Comparison of ENCODE assay signal across 27 cellular contexts in the genomic region with DNA sequence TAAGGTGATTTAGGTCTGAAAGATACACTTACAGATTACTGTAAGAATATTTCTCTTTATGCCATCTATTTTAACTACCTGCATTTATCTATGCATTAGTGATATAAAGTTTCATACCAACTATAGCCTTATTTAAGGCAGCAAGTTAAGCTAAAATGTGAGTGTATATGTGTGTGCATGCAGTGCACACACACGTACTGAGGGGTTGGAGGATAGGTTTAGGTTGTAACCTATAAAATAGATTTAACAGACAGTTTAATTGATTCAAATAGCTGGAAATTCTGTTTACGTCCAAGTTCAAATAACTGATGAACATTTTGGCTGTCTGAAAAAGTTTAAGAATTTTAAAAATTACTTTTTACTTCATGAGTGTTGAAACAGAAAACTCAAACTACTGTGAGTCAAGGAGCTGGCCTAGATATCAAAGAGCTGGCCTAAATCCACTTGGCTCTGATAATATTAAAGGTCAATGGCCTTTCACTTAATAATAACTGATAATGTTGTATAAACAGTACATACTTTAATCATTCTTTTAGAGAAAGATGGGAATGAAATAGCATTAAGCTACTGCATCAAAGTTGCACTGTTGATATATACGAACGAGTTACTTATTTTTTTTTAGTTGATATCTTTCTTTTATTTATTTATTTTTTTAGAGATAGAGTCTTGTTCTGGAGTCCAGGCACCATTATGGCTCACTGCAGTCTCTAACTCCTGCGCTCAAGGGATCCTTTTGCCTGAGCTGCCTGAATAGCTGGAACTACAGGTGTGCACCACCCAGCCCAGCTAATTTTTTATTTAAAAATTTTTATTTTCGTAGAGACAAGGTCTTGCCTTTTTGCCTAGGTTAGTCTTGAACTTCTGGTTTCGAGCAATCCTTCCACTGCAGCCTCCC. TPM values are rescaled to one million over a fixed set of nuclear protein-coding genes. Genes with fewer than 3 reads are reported as not detected.
"Had no signal": no experiment of that assay in that cellular context is flagged by ENCODE, and none has a peak within 500 bp of the region (broad histone marks: within the 10 kb centered on the region; RNA-seq: fewer than 3 reads in every experiment).

No MANE protein-coding gene starts in this region.

- FAIRE-seq: bronchial epithelial cell, keratinocyte had no signal

- H3K4me1 ChIP-seq: vagina had no signal

- H3K9me3 ChIP-seq: vagina had no signal

- H3K27ac ChIP-seq: coronary artery, dorsolateral prefrontal cortex, skin epidermis, vagina had no signal

- ATAC-seq: activated CD4-positive, alpha-beta T cell treated with anti-CD3 and anti-CD28 coated beads for 36 hours; activated CD8-positive, alpha-beta memory T cell treated with anti-CD3 and anti-CD28 coated beads, Interleukin-2, amount 10 ng/mL, durations not matched to agents 7 days and 5 days; activated CD8-positive, alpha-beta T cell treated with anti-CD3 and anti-CD28 coated beads, Interleukin-2, amount 10 ng/mL, durations not matched to agents 7 days and 5 days; activated naive CD8-positive, alpha-beta T cell treated with anti-CD3 and anti-CD28 coated beads, Interleukin-2, amount 50 U/mL, for 24 hours; left colon; sciatic nerve; stimulated activated effector memory CD8-positive, alpha-beta T cell treated with anti-CD3 and anti-CD28 coated beads, Interleukin-12 subunit alpha, Interleukin-12 subunit beta, amount 100 ng/mL, for 72 hours had no signal

- H3K27me3 ChIP-seq: dorsolateral prefrontal cortex, vagina had no signal

- H3K4me3 ChIP-seq: coronary artery, dorsolateral prefrontal cortex, skin epidermis, vagina had no signal

- H3K36me3 ChIP-seq: vagina had no signal

- DNase-seq: activated CD4-positive, alpha-beta T cell treated with anti-CD3 and anti-CD28 coated beads for 36 hours; activated CD4-positive, CD25-positive, alpha-beta regulatory T cell; activated CD8-positive, alpha-beta memory T cell treated with anti-CD3 and anti-CD28 coated beads, Interleukin-2, amount 10 ng/mL, durations not matched to agents 7 days and 5 days; activated CD8-positive, alpha-beta T cell treated with anti-CD3 and anti-CD28 coated beads, Interleukin-2, amount 10 ng/mL, durations not matched to agents 7 days and 5 days; activated naive CD8-positive, alpha-beta T cell treated with anti-CD3 and anti-CD28 coated beads, Interleukin-2, amount 50 U/mL, for 24 hours; activated T-cell treated with anti-CD3 and anti-CD28 coated beads, Interleukin-2, amount 50 U/mL, for 48 hours; cerebellar nuclear complex; dorsolateral prefrontal cortex; effector memory CD4-positive, alpha-beta T cell; erythroblast; foreskin fibroblast; head of caudate nucleus; hippocampal formation; left colon; mammary epithelial cell; nephron progenitor cell; stimulated activated CD4-positive, alpha-beta T cell treated with anti-CD3 and anti-CD28 coated beads, Interleukin-4, amount 100 ng/mL, for 24 hours; substantia nigra had no signal

RNA-seq across cellular contexts. Expression of a gene that starts 13.8 kb away (rescaled TPM):
- total RNA-seq: activated CD4-positive, alpha-beta T cell treated with anti-CD3 and anti-CD28 coated beads for 36 hours; activated CD8-positive, alpha-beta memory T cell treated with anti-CD3 and anti-CD28 coated beads, Interleukin-2, amount 10 ng/mL, durations not matched to agents 7 days and 5 days; activated CD8-positive, alpha-beta T cell treated with anti-CD3 and anti-CD28 coated beads, Interleukin-2, amount 10 ng/mL, durations not matched to agents 7 days and 5 days; activated T-helper 2 cell treated with anti-CD3 and anti-CD28 coated beads, Interferon-gamma antibody, Interleukin-2, Interleukin-4, amounts not matched to agents 10 μg/mL and 5 μg/mL and 100 μg/mL, durations not matched to agents 14 hours and 24 hours and 36 hours; mammary epithelial cell; T-helper 1 cell treated with Interleukin-12 subunit alpha and Interleukin-12 subunit beta and Interleukin-4 antibody, amounts not matched to agents 30 ng/mL and 1 ng/mL, for 36 hours had no signal
- polyA plus RNA-seq: keratinocyte, mammary epithelial cell had no signal
